In the genomic region with DNA sequence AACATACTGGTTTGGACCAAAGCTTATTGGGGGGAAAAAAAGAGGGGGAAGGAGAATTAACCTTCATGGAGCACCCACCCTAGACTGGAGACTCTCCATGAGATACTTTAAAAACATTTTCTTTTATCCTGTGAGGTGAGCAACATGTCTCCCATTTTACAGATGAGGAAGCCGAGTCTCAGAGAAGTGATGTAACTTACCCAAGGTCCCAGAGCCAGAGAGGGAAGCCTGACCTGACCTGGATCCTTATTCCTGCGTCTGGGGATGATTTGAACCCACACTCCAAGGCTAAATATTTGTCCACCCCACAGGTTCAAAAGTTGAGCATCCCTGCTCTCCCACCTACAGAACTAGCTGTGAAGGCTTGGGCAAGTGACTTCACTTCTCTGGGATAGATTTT, we compare ENCODE assay signal across 16 cellular contexts.
DNase-seq lines count a peak whose midpoint lies in the region; ATAC-seq and TF ChIP-seq lines count a peak whose summit lies in the region.
"Had no signal": no experiment of that assay in that cellular context is flagged by ENCODE, and none has a peak within 500 bp of the region (broad histone marks: within the 10 kb centered on the region; RNA-seq: fewer than 3 reads in every experiment).

No MANE protein-coding gene starts in this region.

- peak overlapping the region; percentile 36 for H3K27ac Mint-ChIP-seq in dendritic cell treated with granulocyte-macrophage colony-stimulating factor and Interleukin-4, amounts not matched to agents 40 ng/mL and 50 ng/mL, for 4 days
- no peak overlapping the region for H3K27ac Mint-ChIP-seq in activated CD4-positive, alpha-beta memory T cell treated with anti-CD3 and anti-CD28 coated beads, Interleukin-2, amount 10 ng/mL, durations not matched to agents 7 days and 5 days
- H3K27ac Mint-ChIP-seq: activated CD4-positive, alpha-beta T cell treated with anti-CD3 and anti-CD28 coated beads, Interleukin-2, amount 10 ng/mL, durations not matched to agents 7 days and 5 days had no signal

- H3K14ac ChIP-seq in trophoblast cell (ENCODE audit: low read length): no peak overlapping the region

- H3K36me3 ChIP-seq in left ventricle myocardium inferior (no peaks in the 10 kb centered on the region), heart right ventricle (no peaks in the 10 kb centered on the region), parathyroid adenoma (ENCODE audit: control insufficient read depth, insufficient read depth, low read length) (no peaks in the 10 kb centered on the region), urinary bladder (ENCODE audit: insufficient read depth) (no peaks in the 10 kb centered on the region), trophoblast cell (ENCODE audit: control insufficient read depth in 1 of 2, insufficient read depth in 2 of 2, low read length in 2 of 2) (no peaks in the 10 kb centered on the region)
- H3K36me3 ChIP-seq: BE2C had no signal

- H3K4me3 ChIP-seq in left ventricle myocardium inferior: no peak overlapping the region
- no peak overlapping the region for H3K4me3 ChIP-seq in heart right ventricle
- no peak overlapping the region for H3K4me3 ChIP-seq in parathyroid adenoma (ENCODE audit: low read depth, low read length)
- no peak overlapping the region for H3K4me3 ChIP-seq in urinary bladder (ENCODE audit: low read depth, low read length)
- H3K4me3 ChIP-seq in trophoblast cell (ENCODE audit: low read depth, low read length): no peak overlapping the region
- H3K4me3 ChIP-seq: A549 had no signal

- 87 to 98% methylated on average over 2 of the region's 2 CpGs for WGBS in heart right ventricle, 2 donors
- WGBS in urinary bladder: 96% methylated on average over 2 of the region's 2 CpGs
- WGBS in trophoblast cell (ENCODE audit: extremely low coverage, insufficient coverage, insufficient read length): no CpG with 5 or more reads among the region's 2 CpGs

- no peaks in the 10 kb centered on the region for H3K9me3 Mint-ChIP-seq in dendritic cell treated with granulocyte-macrophage colony-stimulating factor and Interleukin-4, amounts not matched to agents 40 ng/mL and 50 ng/mL, for 4 days
- H3K9me3 Mint-ChIP-seq in activated CD4-positive, alpha-beta memory T cell treated with anti-CD3 and anti-CD28 coated beads, Interleukin-2, amount 10 ng/mL, durations not matched to agents 7 days and 5 days: no peaks in the 10 kb centered on the region
- H3K9me3 Mint-ChIP-seq: effector memory CD8-positive, alpha-beta T cell had no signal

- no peak overlapping the region for H3K4ac ChIP-seq in trophoblast cell (ENCODE audit: low read depth, low read length)

- no peaks in the 10 kb centered on the region for H3K9me3 ChIP-seq in left ventricle myocardium inferior (replicated peaks)
- no peaks in the 10 kb centered on the region for H3K9me3 ChIP-seq in heart right ventricle
- no peaks in the 10 kb centered on the region for H3K9me3 ChIP-seq in parathyroid adenoma (ENCODE audit: control insufficient read depth, low read length)
- no peaks in the 10 kb centered on the region for H3K9me3 ChIP-seq in trophoblast cell (ENCODE audit: insufficient read depth, low read depth, low read length)
- H3K9me3 ChIP-seq: A549, BE2C had no signal

- no peaks in the 10 kb centered on the region for H3K36me3 Mint-ChIP-seq in dendritic cell treated with granulocyte-macrophage colony-stimulating factor and Interleukin-4, amounts not matched to agents 40 ng/mL and 50 ng/mL, for 4 days (ENCODE audit: low read depth)
- H3K36me3 Mint-ChIP-seq in activated CD4-positive, alpha-beta memory T cell treated with anti-CD3 and anti-CD28 coated beads, Interleukin-2, amount 10 ng/mL, durations not matched to agents 7 days and 5 days (ENCODE audit: low read depth): no peaks in the 10 kb centered on the region

- H3K4me1 Mint-ChIP-seq in dendritic cell treated with granulocyte-macrophage colony-stimulating factor and Interleukin-4, amounts not matched to agents 40 ng/mL and 50 ng/mL, for 4 days (ENCODE audit: low read depth): peaks cover 49% of the 10 kb centered on the region
- peaks cover 21% of the 10 kb centered on the region for H3K4me1 Mint-ChIP-seq in activated CD4-positive, alpha-beta memory T cell treated with anti-CD3 and anti-CD28 coated beads, Interleukin-2, amount 10 ng/mL, durations not matched to agents 7 days and 5 days

- H3K27ac ChIP-seq in left ventricle myocardium inferior (replicated peaks) (peak overlapping the region; percentile 59), heart right ventricle (peak overlapping the region in 1 of 10 donors; percentile 25), parathyroid adenoma (peak overlapping the region; percentile 81), urinary bladder (ENCODE audit: low read depth) (peak overlapping the region; percentile 42), trophoblast cell (ENCODE audit: low read depth, low read length) (no peak overlapping the region)

- H2BK120ac ChIP-seq in trophoblast cell (ENCODE audit: insufficient read depth, low read length, poor library complexity): no peak overlapping the region

- H3K4me1 ChIP-seq in left ventricle myocardium inferior (peaks cover 24% of the 10 kb centered on the region), heart right ventricle (peaks cover 3 to 30% (median 14%) of the 10 kb centered on the region in 9 donors), parathyroid adenoma (peaks cover 16% of the 10 kb centered on the region), urinary bladder (ENCODE audit: insufficient read depth) (peaks cover 2% of the 10 kb centered on the region), trophoblast cell (ENCODE audit: control insufficient read depth in 1 of 2, insufficient read depth in 2 of 2, low read length in 2 of 2) (peaks cover 4 to 7% of the 10 kb centered on the region in 2 experiments)
- H3K4me1 ChIP-seq: BE2C had no signal

- H4K8ac ChIP-seq in trophoblast cell (ENCODE audit: low read depth, low read length): no peak overlapping the region

- no peak overlapping the region for H2BK12ac ChIP-seq in trophoblast cell (ENCODE audit: low read length)

- H3K18ac ChIP-seq in trophoblast cell (ENCODE audit: low read length): no peak overlapping the region

- H3K4me2 ChIP-seq in parathyroid adenoma (ENCODE audit: low read length) (peak overlapping the region; percentile 33), trophoblast cell (ENCODE audit: low read length) (no peak overlapping the region)
- H3K4me2 ChIP-seq: A549 had no signal

- ATAC-seq in heart right ventricle: no peak
- ATAC-seq: A549 had no signal

- H2AFZ ChIP-seq in parathyroid adenoma (peak overlapping the region; percentile 48), trophoblast cell (ENCODE audit: insufficient read depth, low read length, poor library complexity) (no peak overlapping the region)

- DNase-seq in left ventricle myocardium inferior (no peak), heart right ventricle (no peak), trophoblast cell (no peak)
- no peak for DNase-seq in activated CD4-positive, alpha-beta memory T cell treated with anti-CD3 and anti-CD28 coated beads, Interleukin-2, amount 10 ng/mL, durations not matched to agents 7 days and 5 days
- DNase-seq in activated CD4-positive, alpha-beta T cell treated with anti-CD3 and anti-CD28 coated beads, Interleukin-2, amount 50 U/mL, for 48 hours: no peak
- DNase-seq: COR-L47, GOT3, NCI-H69, SIG-M5 had no signal

- H4K91ac ChIP-seq in trophoblast cell (ENCODE audit: low read depth, low read length): no peak overlapping the region

- TF ChIP-seq CTCF in left ventricle myocardium inferior (IDR thresholded peaks at IDR 0.05; ENCODE audit: borderline replicate concordance): no peak
- no peak for TF ChIP-seq CTCF in heart right ventricle (IDR thresholded peaks at IDR 0.05)
- TF ChIP-seq CTCF in parathyroid adenoma (IDR thresholded peaks at IDR 0.05): no peak

- intact Hi-C loops in left ventricle myocardium inferior (cut with micrococcal nuclease) (no loop called here), heart right ventricle (cut with DNase I) (no loop called here)
- intact Hi-C loops in dendritic cell treated with granulocyte-macrophage colony-stimulating factor and Interleukin-4, amounts not matched to agents 40 ng/mL and 50 ng/mL, for 4 days (cut with micrococcal nuclease): loop anchor here (10.0 kb wide), 1 partner anchor 53 kb away; no protein-coding TSS in a partner anchor

- H4K12ac ChIP-seq in trophoblast cell (ENCODE audit: low read depth, low read length): no peak overlapping the region

- H3K23ac ChIP-seq in trophoblast cell (ENCODE audit: low read length): no peak overlapping the region

- H2BK5ac ChIP-seq in trophoblast cell (ENCODE audit: low read depth, low read length, poor library complexity): no peak overlapping the region

- no peak overlapping the region for H3K4me3 Mint-ChIP-seq in dendritic cell treated with granulocyte-macrophage colony-stimulating factor and Interleukin-4, amounts not matched to agents 40 ng/mL and 50 ng/mL, for 4 days
- no peak overlapping the region for H3K4me3 Mint-ChIP-seq in activated CD4-positive, alpha-beta memory T cell treated with anti-CD3 and anti-CD28 coated beads, Interleukin-2, amount 10 ng/mL, durations not matched to agents 7 days and 5 days
- H3K4me3 Mint-ChIP-seq: activated CD4-positive, alpha-beta T cell treated with anti-CD3 and anti-CD28 coated beads, Interleukin-2, amount 10 ng/mL, durations not matched to agents 7 days and 5 days; effector memory CD8-positive, alpha-beta T cell had no signal

- no peaks in the 10 kb centered on the region for H3K79me1 ChIP-seq in trophoblast cell (ENCODE audit: low read length)

- H3K9ac ChIP-seq in parathyroid adenoma (no peak overlapping the region), trophoblast cell (ENCODE audit: low read length) (no peak overlapping the region)

- CTCF ChIA-PET in activated CD4-positive, alpha-beta memory T cell treated with anti-CD3 and anti-CD28 coated beads, Interleukin-2, amount 10 ng/mL, durations not matched to agents 7 days and 5 days (lab: Charles Lee): no interaction called here

- POLR2A ChIA-PET in activated CD4-positive, alpha-beta memory T cell treated with anti-CD3 and anti-CD28 coated beads, Interleukin-2, amount 10 ng/mL, durations not matched to agents 7 days and 5 days (lab: Charles Lee): interaction anchor here (1.1 to 1.7 kb wide), 3 partner anchors 18 to 138 kb away, joined by 3 to 10 read pairs (median 3); partner anchors contain the start of gene JUN

- H3K27me3 ChIP-seq in left ventricle myocardium inferior (ENCODE audit: low read depth) (no peaks in the 10 kb centered on the region), heart right ventricle (no peaks in the 10 kb centered on the region), parathyroid adenoma (ENCODE audit: control insufficient read depth, insufficient read depth, low read length) (no peaks in the 10 kb centered on the region), trophoblast cell (ENCODE audit: insufficient read depth, low read length) (no peaks in the 10 kb centered on the region)
- H3K27me3 ChIP-seq: BE2C had no signal

- no peak overlapping the region for H2AK5ac ChIP-seq in trophoblast cell (ENCODE audit: low read length)

- peaks cover 3% of the 10 kb centered on the region for H3K27me3 Mint-ChIP-seq in dendritic cell treated with granulocyte-macrophage colony-stimulating factor and Interleukin-4, amounts not matched to agents 40 ng/mL and 50 ng/mL, for 4 days
- H3K27me3 Mint-ChIP-seq in activated CD4-positive, alpha-beta memory T cell treated with anti-CD3 and anti-CD28 coated beads, Interleukin-2, amount 10 ng/mL, durations not matched to agents 7 days and 5 days: peaks cover 6% of the 10 kb centered on the region
- H3K27me3 Mint-ChIP-seq: effector memory CD8-positive, alpha-beta T cell had no signal

- H3K79me2 ChIP-seq in parathyroid adenoma: no peaks in the 10 kb centered on the region
- H3K79me2 ChIP-seq in trophoblast cell (ENCODE audit: control insufficient read depth, insufficient read depth, low read length, poor library complexity): no peaks in the 10 kb centered on the region
